In the genomic region with DNA sequence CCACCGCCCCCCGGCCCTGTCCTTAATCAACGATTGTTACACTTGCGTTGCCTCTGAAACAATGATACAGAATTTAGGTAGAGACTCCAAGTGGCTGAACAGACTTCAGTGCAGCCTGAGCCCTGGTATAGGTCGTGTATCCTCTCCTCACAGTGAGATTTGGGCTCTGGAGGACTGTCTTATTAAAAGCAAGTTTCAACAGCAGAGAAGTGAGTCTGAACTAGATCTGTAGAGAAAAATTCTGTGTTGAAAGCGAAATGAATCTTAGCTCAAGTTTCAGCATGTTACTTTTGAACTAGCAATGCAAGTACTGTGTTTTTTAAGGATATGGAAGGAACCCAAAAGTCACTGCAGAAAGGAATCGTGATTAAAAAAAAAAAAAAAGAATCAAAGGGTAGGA, we compare ENCODE assay signal across 14 cellular contexts.
DNase-seq lines count a peak whose midpoint lies in the region; TF ChIP-seq lines count a peak whose summit lies in the region.
"Had no signal": no experiment of that assay in that cellular context is flagged by ENCODE, and none has a peak within 500 bp of the region (broad histone marks: within the 10 kb centered on the region; RNA-seq: fewer than 3 reads in every experiment).

No MANE protein-coding gene starts in this region.

- H3K4me2 ChIP-seq in mammary epithelial cell (ENCODE audit: insufficient read depth, low read depth, low read length): peak overlapping the region; percentile 26
- H3K4me2 ChIP-seq: GM23338 had no signal

- H3K4me3 Mint-ChIP-seq in mesothelial cell of epicardium: no peak overlapping the region
- H3K4me3 Mint-ChIP-seq: B cell; CD4-positive, alpha-beta T cell; GM23338 had no signal

- H4K20me1 ChIP-seq in mammary epithelial cell (ENCODE audit: insufficient read depth, low read length): no peaks in the 10 kb centered on the region

- H3K4me1 ChIP-seq in mammary epithelial cell (ENCODE audit: insufficient read depth, low read length): peaks cover 34% of the 10 kb centered on the region
- no peaks in the 10 kb centered on the region for H3K4me1 ChIP-seq in esophagus (ENCODE audit: control insufficient read depth in 2 of 2, insufficient read depth in 2 of 2, low read length in 1 of 2)
- H3K4me1 ChIP-seq in suprapubic skin: peaks cover 17% of the 10 kb centered on the region
- no peaks in the 10 kb centered on the region for H3K4me1 ChIP-seq in SJCRH30

- peaks cover 42% of the 10 kb centered on the region for H3K4me1 Mint-ChIP-seq in mesothelial cell of epicardium
- H3K4me1 Mint-ChIP-seq: B cell had no signal

- intact Hi-C loops in mammary epithelial cell (cut with micrococcal nuclease): loop anchor here (5.0 kb wide), 1 partner anchor 75 kb away; no protein-coding TSS in a partner anchor

- H3K79me2 ChIP-seq in mammary epithelial cell (ENCODE audit: insufficient read depth, low read length): no peaks in the 10 kb centered on the region

- CTCF ChIA-PET in mammary epithelial cell (lab: Charles Lee; ENCODE audit: low non-redundant PET): interaction anchor here (0.7 kb wide), 1 partner anchor 91 kb away, joined by 12 read pairs; no protein-coding TSS in a partner anchor

- H3K9me3 Mint-ChIP-seq in mesothelial cell of epicardium: peaks cover 5% of the 10 kb centered on the region

- H3K4me3 ChIP-seq in mammary epithelial cell (replicated peaks in 1 of 3; ENCODE audit: insufficient read depth in 1 of 3, low read depth in 2 of 3, low read length in 3 of 3): no peak overlapping the region
- H3K4me3 ChIP-seq in esophagus (ENCODE audit: low read depth in 1 of 2, low read length in 2 of 2): no peak overlapping the region
- H3K4me3 ChIP-seq in suprapubic skin: no peak overlapping the region
- no peak overlapping the region for H3K4me3 ChIP-seq in SJCRH30
- H3K4me3 ChIP-seq in foreskin fibroblast (ENCODE audit: low read depth in 1 of 2, low read length in 2 of 2): no peak overlapping the region
- H3K4me3 ChIP-seq: GM23338 had no signal

- DNase-seq in mammary epithelial cell: peak; percentile 52
- DNase-seq in mesothelial cell of epicardium (ENCODE audit: low spot score in 2 of 2, unreplicated experiment in 2 of 2): no peak
- no peak for DNase-seq in suprapubic skin (ENCODE audit: low spot score in 2 of 2)
- no peak for DNase-seq in SJCRH30
- DNase-seq in foreskin fibroblast: no peak
- DNase-seq in GM13976 (ENCODE audit: low spot score): no peak
- DNase-seq: C1 segment of cervical spinal cord; Calu3; CD4-positive, alpha-beta T cell; DMS 273 treated with DMSO at 0.1 percent for 48 hours; H7 had no signal

- no peaks in the 10 kb centered on the region for H3K36me3 ChIP-seq in mammary epithelial cell (ENCODE audit: insufficient read depth, low read length)
- H3K36me3 ChIP-seq in esophagus (ENCODE audit: control insufficient read depth in 2 of 2, insufficient read depth in 2 of 2, low read length in 1 of 2): no peaks in the 10 kb centered on the region
- no peaks in the 10 kb centered on the region for H3K36me3 ChIP-seq in suprapubic skin
- H3K36me3 ChIP-seq in SJCRH30: no peaks in the 10 kb centered on the region

- H3K9ac ChIP-seq in mammary epithelial cell (ENCODE audit: insufficient read depth, low read length): no peak overlapping the region

- TF ChIP-seq EP300 in suprapubic skin (IDR thresholded peaks at IDR 0.05): no peak

- H3K27me3 Mint-ChIP-seq in mesothelial cell of epicardium (ENCODE audit: low read depth): no peaks in the 10 kb centered on the region
- H3K27me3 Mint-ChIP-seq: CD4-positive, alpha-beta T cell had no signal

- H3K9me3 ChIP-seq in mammary epithelial cell (replicated peaks; ENCODE audit: insufficient read depth, low read length) (no peaks in the 10 kb centered on the region), esophagus (ENCODE audit: control insufficient read depth in 2 of 2, insufficient read depth in 1 of 2, low read depth in 1 of 2, low read length in 1 of 2) (no peaks in the 10 kb centered on the region), suprapubic skin (no peaks in the 10 kb centered on the region), SJCRH30 (replicated peaks) (no peaks in the 10 kb centered on the region)

- peak overlapping the region; percentile 81 for H2AFZ ChIP-seq in mammary epithelial cell (ENCODE audit: low read depth, low read length)
- H2AFZ ChIP-seq: GM23338 had no signal

- no peaks in the 10 kb centered on the region for H3K27me3 ChIP-seq in mammary epithelial cell (ENCODE audit: insufficient read depth, low read length)
- no peaks in the 10 kb centered on the region for H3K27me3 ChIP-seq in esophagus (ENCODE audit: control insufficient read depth in 1 of 2, insufficient read depth in 2 of 2, low read length in 2 of 2)
- H3K27me3 ChIP-seq in suprapubic skin: no peaks in the 10 kb centered on the region
- no peaks in the 10 kb centered on the region; the same call in 1 of the 2 replicates for H3K27me3 ChIP-seq in SJCRH30

- peaks cover 2% of the 10 kb centered on the region for H3K36me3 Mint-ChIP-seq in mesothelial cell of epicardium

- dilution Hi-C loops in mammary epithelial cell (cut with HindIII; ENCODE audit: low sequenced_read_pairs): no loop called here

- WGBS in mammary epithelial cell (ENCODE audit: low coverage, missing lambda C conversion rate): 22% methylated on average over 7 of the region's 7 CpGs
- WGBS in esophagus, 2 donors: 50 to 69% methylated on average over 7 of the region's 7 CpGs
- WGBS in suprapubic skin: 62% methylated on average over 7 of the region's 7 CpGs

- H3K27ac ChIP-seq in mammary epithelial cell (ENCODE audit: insufficient read depth, low read depth, low read length) (peak overlapping the region; percentile 2), esophagus (ENCODE audit: low read depth in 2 of 2, low read length in 1 of 2) (peak overlapping the region; percentile 64 to 78), suprapubic skin (peak overlapping the region; percentile 69), SJCRH30 (no peak overlapping the region)

- peak overlapping the region; percentile 53 for H3K27ac Mint-ChIP-seq in mesothelial cell of epicardium
- H3K27ac Mint-ChIP-seq: B cell; CD4-positive, alpha-beta T cell; GM23338 had no signal

- TF ChIP-seq CTCF in mammary epithelial cell (conservative IDR thresholded peaks at IDR 0.05 in 1 of 2, IDR thresholded peaks at IDR 0.05 in 1 of 2; ENCODE audit: extremely low read depth in 1 of 2, insufficient read depth in 1 of 2, low read depth in 1 of 2, low read length in 2 of 2) (no peak), mesothelial cell of epicardium (IDR thresholded peaks at IDR 0.05; ENCODE audit: unreplicated experiment) (no peak), suprapubic skin (IDR thresholded peaks at IDR 0.05) (no peak), foreskin fibroblast (IDR thresholded peaks at IDR 0.05; ENCODE audit: low read depth, low read length) (no peak), GM13976 (IDR thresholded peaks at IDR 0.05; ENCODE audit: borderline replicate concordance, control extremely low read depth, extremely low read depth, insufficient read depth, missing control alignments) (no peak)

- no TSS peak for BruUV-seq in mammary epithelial cell (replicated peaks; lab: Mats Ljungman, UMichigan)

- in situ Hi-C loops in mammary epithelial cell (cut with MboI; ENCODE audit: low sequenced_read_pairs in 2 of 2) (no loop called here), GM13976 (cut with MboI; ENCODE audit: low sequenced_read_pairs, unreplicated experiment) (no loop called here)

- TF ChIP-seq POLR2A in suprapubic skin (IDR thresholded peaks at IDR 0.05): no peak
